Comparison of ENCODE assay signal across 1 cellular context in genomic region chr1:25430073-25430665, GRCh38.
A peak's percentile ranks its signal among the peaks of the same experiment; 100 is the strongest.
TF ChIP-seq lines count a peak whose summit lies in the region.

No MANE protein-coding gene starts in this region.

TF ChIP-seq in SK-N-SH, 30 proteins besides CTCF, POLR2A, EP300 and RAD21 (continued from another document):
- no peak for TF ChIP-seq IRF3 (IDR thresholded peaks at IDR 0.05; ENCODE audit: low read depth, low read length)
- TF ChIP-seq JUND (IDR thresholded peaks at IDR 0.05): no peak
- TF ChIP-seq GATA2 (CRISPR knock-in tag; IDR thresholded peaks at IDR 0.05): no peak
- TF ChIP-seq ZBTB33 (IDR thresholded peaks at IDR 0.05; ENCODE audit: borderline replicate concordance, low read depth): no peak
- 0 out of 2 replicates have a peak, but pooled peaks have one; percentile 21 for TF ChIP-seq RCOR1 (IDR thresholded peaks at IDR 0.05; ENCODE audit: low read length)
- TF ChIP-seq FOXJ3 (CRISPR knock-in tag; IDR thresholded peaks at IDR 0.05): no peak
- TF ChIP-seq MXI1 (IDR thresholded peaks at IDR 0.05; ENCODE audit: low read depth, low read length): peak; percentile 95
- peak; percentile 75; the same call in 1 of the 2 replicates for TF ChIP-seq MAX (IDR thresholded peaks at IDR 0.05; ENCODE audit: low read depth)
- TF ChIP-seq POLR2AphosphoS5 (IDR thresholded peaks at IDR 0.05; ENCODE audit: low read depth, low read length): peak; percentile 84
- no peak for TF ChIP-seq ELF1 (IDR thresholded peaks at IDR 0.05)
- TF ChIP-seq SMC3 (IDR thresholded peaks at IDR 0.05; ENCODE audit: low read depth, low read length): no peak
- no peak for TF ChIP-seq TEAD4 (IDR thresholded peaks at IDR 0.05; ENCODE audit: borderline replicate concordance, insufficient read depth)
- peak; percentile 27; the same call in 1 of the 2 replicates for TF ChIP-seq NRF1 (IDR thresholded peaks at IDR 0.05; ENCODE audit: low read depth, low read length)
- no peak for TF ChIP-seq EZH2phosphoT487 (IDR thresholded peaks at IDR 0.05; ENCODE audit: borderline replicate concordance, low read depth)
- TF ChIP-seq FOXM1 (IDR thresholded peaks at IDR 0.05; ENCODE audit: low read depth): no peak
- no peak for TF ChIP-seq RXRA (IDR thresholded peaks at IDR 0.05; ENCODE audit: borderline replicate concordance, low read depth)
- TF ChIP-seq PBX3 (IDR thresholded peaks at IDR 0.05): no peak
- no peak for TF ChIP-seq FOSL2 (IDR thresholded peaks at IDR 0.05; ENCODE audit: borderline replicate concordance, low read depth)
